Comparison of ENCODE assay signal across 18 cellular contexts in genomic region chr10:132738454-132739224, GRCh38. TPM values are rescaled to one million over a fixed set of nuclear protein-coding genes. Genes with fewer than 3 reads are reported as not detected.
"Had no signal": no experiment of that assay in that cellular context is flagged by ENCODE, and none has a peak within 500 bp of the region (broad histone marks: within the 10 kb centered on the region; RNA-seq: fewer than 3 reads in every experiment).

No MANE protein-coding gene starts in this region.

- H3K4me3 Mint-ChIP-seq: activated CD8-positive, alpha-beta T cell treated with anti-CD3 and anti-CD28 coated beads, Interleukin-2, amount 10 ng/mL, durations not matched to agents 7 days and 5 days; activated naive CD8-positive, alpha-beta T cell treated with anti-CD3 and anti-CD28 coated beads, Interleukin-2, amount 50 U/mL, for 24 hours; activated T-helper 1 cell treated with anti-CD3 and anti-CD28 coated beads, Interleukin-12 subunit alpha, Interleukin-12 subunit beta, Interleukin-2, Interleukin-4 antibody, amounts not matched to agents 30 ng/mL and 10 ng/mL and 1 ng/mL, durations not matched to agents 14 hours and 24 hours and 36 hours; central memory CD8-positive, alpha-beta T cell; neural crest cell; stimulated activated naive B cell treated with anti-CD40 and anti-IgM and Interleukin-4, amounts not matched to agents 10 μg/mL and 1 μg/mL and 100 μg/mL, for 72 hours had no signal

- H3K27me3 ChIP-seq: sigmoid colon, testis had no signal

- H3K9ac ChIP-seq: parathyroid adenoma had no signal

- H3K27ac ChIP-seq: parathyroid adenoma, sigmoid colon, testis had no signal

- H3K9me3 Mint-ChIP-seq: activated naive CD8-positive, alpha-beta T cell treated with anti-CD3 and anti-CD28 coated beads, Interleukin-2, amount 50 U/mL, for 24 hours; activated T-helper 1 cell treated with anti-CD3 and anti-CD28 coated beads, Interleukin-12 subunit alpha, Interleukin-12 subunit beta, Interleukin-2, Interleukin-4 antibody, amounts not matched to agents 30 ng/mL and 10 ng/mL and 1 ng/mL, durations not matched to agents 14 hours and 24 hours and 36 hours; central memory CD8-positive, alpha-beta T cell; neural crest cell; stimulated activated naive B cell treated with anti-CD40 and anti-IgM and Interleukin-4, amounts not matched to agents 10 μg/mL and 1 μg/mL and 100 μg/mL, for 72 hours had no signal

- H3K27me3 Mint-ChIP-seq: activated naive CD8-positive, alpha-beta T cell treated with anti-CD3 and anti-CD28 coated beads, Interleukin-2, amount 50 U/mL, for 24 hours; central memory CD8-positive, alpha-beta T cell; stimulated activated naive B cell treated with anti-CD40 and anti-IgM and Interleukin-4, amounts not matched to agents 10 μg/mL and 1 μg/mL and 100 μg/mL, for 72 hours had no signal

- H3K4me1 Mint-ChIP-seq: activated naive CD8-positive, alpha-beta T cell treated with anti-CD3 and anti-CD28 coated beads, Interleukin-2, amount 50 U/mL, for 24 hours; central memory CD8-positive, alpha-beta T cell had no signal

- H3K9me3 ChIP-seq: sigmoid colon, testis had no signal

- H3K27ac Mint-ChIP-seq: activated CD8-positive, alpha-beta T cell treated with anti-CD3 and anti-CD28 coated beads, Interleukin-2, amount 10 ng/mL, durations not matched to agents 7 days and 5 days; activated naive CD8-positive, alpha-beta T cell treated with anti-CD3 and anti-CD28 coated beads, Interleukin-2, amount 50 U/mL, for 24 hours; activated T-helper 1 cell treated with anti-CD3 and anti-CD28 coated beads, Interleukin-12 subunit alpha, Interleukin-12 subunit beta, Interleukin-2, Interleukin-4 antibody, amounts not matched to agents 30 ng/mL and 10 ng/mL and 1 ng/mL, durations not matched to agents 14 hours and 24 hours and 36 hours; stimulated activated naive B cell treated with anti-CD40 and anti-IgM and Interleukin-4, amounts not matched to agents 10 μg/mL and 1 μg/mL and 100 μg/mL, for 72 hours had no signal

- DNase-seq: activated CD8-positive, alpha-beta T cell treated with anti-CD3 and anti-CD28 coated beads, Interleukin-2, amount 10 ng/mL, durations not matched to agents 7 days and 5 days; activated naive CD4-positive, alpha-beta T cell; activated naive CD8-positive, alpha-beta T cell treated with anti-CD3 and anti-CD28 coated beads, Interleukin-2, amount 50 U/mL, for 24 hours; dermis blood vessel endothelial cell; sigmoid colon; stimulated activated CD4-positive, alpha-beta T cell treated with anti-CD3 and anti-CD28 coated beads, Interleukin-2, amount 100 ng/mL, for 24 hours; stimulated activated naive B cell treated with anti-CD40 and anti-IgM and Interleukin-4, amounts not matched to agents 10 μg/mL and 1 μg/mL and 100 μg/mL, for 72 hours; T1000; testis had no signal

- ATAC-seq: activated CD8-positive, alpha-beta T cell treated with anti-CD3 and anti-CD28 coated beads, Interleukin-2, amount 10 ng/mL, durations not matched to agents 7 days and 5 days; activated naive CD8-positive, alpha-beta T cell treated with anti-CD3 and anti-CD28 coated beads, Interleukin-2, amount 50 U/mL, for 24 hours; stimulated activated naive B cell treated with anti-CD40 and anti-IgM and Interleukin-4, amounts not matched to agents 10 μg/mL and 1 μg/mL and 100 μg/mL, for 72 hours had no signal

- H3K4me3 ChIP-seq: sigmoid colon, testis had no signal

- H3K4me1 ChIP-seq: parathyroid adenoma, sigmoid colon, testis had no signal

RNA-seq across cellular contexts. Expression of gene NKX6-2, which starts 47.3 kb away (rescaled TPM):
- total RNA-seq: activated CD8-positive, alpha-beta T cell treated with anti-CD3 and anti-CD28 coated beads, Interleukin-2, amount 10 ng/mL, durations not matched to agents 7 days and 5 days; activated T-helper 1 cell treated with anti-CD3 and anti-CD28 coated beads, Interleukin-12 subunit alpha, Interleukin-12 subunit beta, Interleukin-2, Interleukin-4 antibody, amounts not matched to agents 30 ng/mL and 10 ng/mL and 1 ng/mL, durations not matched to agents 14 hours and 24 hours and 36 hours; dermis blood vessel endothelial cell; liver; mesenteric fat pad; myocyte; neural crest cell; sigmoid colon; SK-MEL-5; ureter had no signal
